ENCODE assay signal across 1 cellular context in genomic region chr12:47221256-47222023, GRCh38.
TF ChIP-seq lines count a peak whose summit lies in the region.

No MANE protein-coding gene starts in this region.

TF ChIP-seq in HepG2, 621 proteins besides CTCF, POLR2A, EP300 and RAD21 (continued from another document and continues in another):
- no peak for TF ChIP-seq BCLAF1 (IDR thresholded peaks at IDR 0.05)
- TF ChIP-seq TCF12 (IDR thresholded peaks at IDR 0.05): no peak
- TF ChIP-seq TCF12 (CRISPR knock-in tag; IDR thresholded peaks at IDR 0.05): no peak
- no peak for TF ChIP-seq SP140L (CRISPR knock-in tag; IDR thresholded peaks at IDR 0.05; ENCODE audit: borderline replicate concordance)
- no peak for TF ChIP-seq RNF219 (CRISPR knock-in tag; IDR thresholded peaks at IDR 0.05)
- no peak for TF ChIP-seq ZSCAN31 (CRISPR knock-in tag; IDR thresholded peaks at IDR 0.05; ENCODE audit: low read depth)
- TF ChIP-seq NFIB (CRISPR knock-in tag; IDR thresholded peaks at IDR 0.05; ENCODE audit: borderline replicate concordance): no peak
- TF ChIP-seq ISL2 (CRISPR knock-in tag; IDR thresholded peaks at IDR 0.05): peak; percentile 33; the same call in 1 of the 2 replicates
- no peak for TF ChIP-seq HNF1B (CRISPR knock-in tag; IDR thresholded peaks at IDR 0.05)
- TF ChIP-seq PRMT3 (CRISPR knock-in tag; IDR thresholded peaks at IDR 0.05; ENCODE audit: borderline replicate concordance, low read depth): no peak
- peak; percentile 91 for TF ChIP-seq ZNF770 (CRISPR knock-in tag; IDR thresholded peaks at IDR 0.05)
- no peak for TF ChIP-seq LRRFIP1 (CRISPR knock-in tag; conservative IDR thresholded peaks at IDR 0.05)
- no peak for TF ChIP-seq ZBTB38 (CRISPR knock-in tag; IDR thresholded peaks at IDR 0.05)
- no peak for TF ChIP-seq SYNCRIP (IDR thresholded peaks at IDR 0.05; ENCODE audit: insufficient read depth, low read depth, low read length)
- no peak for TF ChIP-seq ZNF570 (CRISPR knock-in tag; IDR thresholded peaks at IDR 0.05; ENCODE audit: borderline replicate concordance)
- TF ChIP-seq TRAFD1 (CRISPR knock-in tag; IDR thresholded peaks at IDR 0.05; ENCODE audit: borderline replicate concordance): no peak
- no peak for TF ChIP-seq RARG (CRISPR knock-in tag; IDR thresholded peaks at IDR 0.05; ENCODE audit: low read depth)
- TF ChIP-seq FOXK1 (CRISPR knock-in tag; IDR thresholded peaks at IDR 0.05; ENCODE audit: borderline replicate concordance, low read depth): no peak
- TF ChIP-seq NKX3-1 (CRISPR knock-in tag; IDR thresholded peaks at IDR 0.05): no peak
- no peak for TF ChIP-seq ZNF547 (CRISPR knock-in tag; IDR thresholded peaks at IDR 0.05)
- peak; percentile 40; the same call in 1 of the 2 replicates for TF ChIP-seq ZNF3 (CRISPR knock-in tag; IDR thresholded peaks at IDR 0.05)
- peak; percentile 34; the same call in 1 of the 2 replicates for TF ChIP-seq FOXJ3 (CRISPR knock-in tag; IDR thresholded peaks at IDR 0.05; ENCODE audit: borderline replicate concordance)
- no peak for TF ChIP-seq HOXA9 (CRISPR knock-in tag; IDR thresholded peaks at IDR 0.05; ENCODE audit: borderline replicate concordance)
- TF ChIP-seq ZNF296 (CRISPR knock-in tag; conservative IDR thresholded peaks at IDR 0.05): no peak
- no peak for TF ChIP-seq ZNF569 (CRISPR knock-in tag; IDR thresholded peaks at IDR 0.05; ENCODE audit: borderline replicate concordance)
- TF ChIP-seq ATF4 (CRISPR knock-in tag; IDR thresholded peaks at IDR 0.05): peak in 1 of 2 experiments; percentile 90; a peak in 2 of 4 replicates
- peak; percentile 43; the same call in 1 of the 2 replicates for TF ChIP-seq SKIL (CRISPR knock-in tag; IDR thresholded peaks at IDR 0.05; ENCODE audit: borderline replicate concordance)
- no peak for TF ChIP-seq KAT2B (IDR thresholded peaks at IDR 0.05; ENCODE audit: borderline replicate concordance, low read depth, low read length)
- TF ChIP-seq TSC22D2 (CRISPR knock-in tag; IDR thresholded peaks at IDR 0.05; ENCODE audit: borderline replicate concordance): no peak
- TF ChIP-seq PRPF4 (IDR thresholded peaks at IDR 0.05; ENCODE audit: low read depth, low read length, poor library complexity, severe bottlenecking): no peak
- no peak for TF ChIP-seq ZKSCAN5 (CRISPR knock-in tag; IDR thresholded peaks at IDR 0.05)
- TF ChIP-seq ZSCAN12 (CRISPR knock-in tag; IDR thresholded peaks at IDR 0.05): no peak
- TF ChIP-seq MNT (IDR thresholded peaks at IDR 0.05): no peak
- TF ChIP-seq ZNF280B (CRISPR knock-in tag; IDR thresholded peaks at IDR 0.05; ENCODE audit: borderline replicate concordance): no peak
- TF ChIP-seq NONO (IDR thresholded peaks at IDR 0.05): no peak
- 0 out of 2 replicates have a peak, but pooled peaks have one; percentile 19 for TF ChIP-seq NONO (CRISPR knock-in tag; conservative IDR thresholded peaks at IDR 0.05)
- TF ChIP-seq E2F5 (CRISPR knock-in tag; conservative IDR thresholded peaks at IDR 0.05): no peak
- TF ChIP-seq ELF3 (CRISPR knock-in tag; IDR thresholded peaks at IDR 0.05): peak; percentile 76
- no peak for TF ChIP-seq CAMTA2 (CRISPR knock-in tag; IDR thresholded peaks at IDR 0.05; ENCODE audit: borderline replicate concordance)
- no peak for TF ChIP-seq ZNF232 (CRISPR knock-in tag; IDR thresholded peaks at IDR 0.05; ENCODE audit: borderline replicate concordance)
- no peak for TF ChIP-seq POLR2G (IDR thresholded peaks at IDR 0.05; ENCODE audit: low read depth, low read length)
